ENCODE assay signal across 8 cellular contexts in genomic region chr1:24503003-24503751, GRCh38. TPM values are rescaled to one million over a fixed set of nuclear protein-coding genes. Genes with fewer than 3 reads are reported as not detected.
DNase-seq lines count a peak whose midpoint lies in the region; ATAC-seq and TF ChIP-seq lines count a peak whose summit lies in the region.

No MANE protein-coding gene starts in this region.

- H3K27ac Mint-ChIP-seq in MCF 10A (ENCODE audit: low read depth, unreplicated experiment) = peak overlapping the region; percentile 20

- no peaks in the 10 kb centered on the region for H3K36me3 ChIP-seq in MG63
- H3K36me3 ChIP-seq in right lobe of liver = no peaks in the 10 kb centered on the region
- H3K36me3 ChIP-seq in tibial artery = no peaks in the 10 kb centered on the region

- POLR2A ChIA-PET in MCF 10A (lab: Yijun Ruan, JAX) = interaction anchor here (0.5 to 5.2 kb wide), 13 partner anchors 11 to 114 kb away, joined by 3 to 70 read pairs (median 4); partner anchors contain the start of genes NIPAL3 and STPG1

- BruUV-seq in MCF 10A (replicated peaks; lab: Mats Ljungman, UMichigan) = no TSS peak

- H3K27me3 Mint-ChIP-seq in MCF 10A (ENCODE audit: insufficient read depth, unreplicated experiment) = no peaks in the 10 kb centered on the region

- no peak for DNase-seq in MG63
- peak; percentile 12 for DNase-seq in MCF 10A (ENCODE audit: unreplicated experiment)
- DNase-seq in right lobe of liver = peak in 1 of 3 donors; percentile 25
- DNase-seq in tibial artery = no peak
- DNase-seq in superior temporal gyrus (ENCODE audit: extremely low spot score) = no peak
- no peak for DNase-seq in NCI-H2029 treated with DMSO at 0.1 percent for 48 hours (lab: John Stamatoyannopoulos, UW)

- TF ChIP-seq POLR2A in right lobe of liver (IDR thresholded peaks at IDR 0.05) = no peak

- peaks cover 16% of the 10 kb centered on the region for H3K4me1 Mint-ChIP-seq in MCF 10A (ENCODE audit: insufficient read depth, unreplicated experiment)

- peak overlapping the region; percentile 50 for H3K4me3 ChIP-seq in MG63
- H3K4me3 ChIP-seq in right lobe of liver = peak overlapping the region; percentile 60 to 74 (median 63)
- H3K4me3 ChIP-seq in tibial artery = peak overlapping the region; percentile 48 to 70

- H3K27ac ChIP-seq in right lobe of liver (peak overlapping the region in 1 of 3 donors; percentile 49), tibial artery (no peak overlapping the region)

- no peak for TF ChIP-seq CTCF in MCF 10A (IDR thresholded peaks at IDR 0.05; ENCODE audit: unreplicated experiment)
- no peak for TF ChIP-seq CTCF in right lobe of liver (IDR thresholded peaks at IDR 0.05)
- TF ChIP-seq CTCF in tibial artery (IDR thresholded peaks at IDR 0.05) = no peak

- CTCF ChIA-PET in MCF 10A (lab: Yijun Ruan, JAX) = interaction anchor here (0.8 to 1.1 kb wide), 2 partner anchors 11 to 12 kb away, joined by 3 to 4 read pairs; no protein-coding TSS in a partner anchor

- 6% methylated on average over 43 of the region's 61 CpGs for WGBS in right lobe of liver (ENCODE audit: insufficient coverage, low coverage, low lambda C conversion rate, missing lambda C conversion rate)

- no peaks in the 10 kb centered on the region for H3K27me3 ChIP-seq in MG63
- no peaks in the 10 kb centered on the region for H3K27me3 ChIP-seq in right lobe of liver
- H3K27me3 ChIP-seq in tibial artery = peaks cover 0 to 35% of the 10 kb centered on the region in 2 donors

- no peaks in the 10 kb centered on the region for H3K9me3 ChIP-seq in MG63
- H3K9me3 ChIP-seq in right lobe of liver = no peaks in the 10 kb centered on the region
- H3K9me3 ChIP-seq in tibial artery = no peaks in the 10 kb centered on the region

- peaks cover 7% of the 10 kb centered on the region for H3K36me3 Mint-ChIP-seq in MCF 10A (ENCODE audit: insufficient read depth, unreplicated experiment)

- H3K4me1 ChIP-seq in right lobe of liver = peaks cover 0 to 6% (median 0%) of the 10 kb centered on the region in 4 donors
- peaks cover 0 to 20% (median 10%) of the 10 kb centered on the region in 4 donors for H3K4me1 ChIP-seq in tibial artery

- H3K4me3 Mint-ChIP-seq in MCF 10A (ENCODE audit: unreplicated experiment) = peak overlapping the region; percentile 76

- intact Hi-C loops in MCF 10A (cut with micrococcal nuclease) (loop anchor here (5.0 kb wide), 1 partner anchor 86 kb away; the partner anchor contains the start of gene NIPAL3), right lobe of liver (cut with DNase I) (no loop called here), tibial artery (cut with DNase I; ENCODE audit: low total_unique reads) (no loop called here)

- peak; percentile 10 for ATAC-seq in GM18502 (IDR thresholded peaks at IDR 0.05; ENCODE audit: poor library complexity, unreplicated experiment)
- no peak for ATAC-seq in right lobe of liver
- ATAC-seq in HG03469 (IDR thresholded peaks at IDR 0.05; ENCODE audit: unreplicated experiment) = no peak

- no peaks in the 10 kb centered on the region for H3K9me3 Mint-ChIP-seq in MCF 10A (ENCODE audit: unreplicated experiment)

RNA-seq across cellular contexts. Expression of gene RCAN3, which starts 0.5 kb away (rescaled TPM):
- 2.5 and 3.4 TPM in 2 replicates for total RNA-seq in MG63 (2014; rRNA removed; shearing (Covaris generic); ENCODE audit: low replicate concordance)
- total RNA-seq in MCF 10A (2022) (6.1 and 7.1 TPM in 2 replicates), right lobe of liver (1 to 10 TPM; 1.2 to 3.1 (median 2.1) TPM)

RNA-seq across cellular contexts. Expression of gene NCMAP, which starts 52.7 kb away (rescaled TPM):
- not detected in 2 replicates for total RNA-seq in MG63 (2014; rRNA removed; shearing (Covaris generic); ENCODE audit: low replicate concordance)
- total RNA-seq in MCF 10A (2022) (not detected in 2 replicates), right lobe of liver (1 to 10 TPM in 3 of 6 experiments, under 1 TPM in 3; 0.81 to 2.6 (median 0.99) TPM)
